In the genomic region with DNA sequence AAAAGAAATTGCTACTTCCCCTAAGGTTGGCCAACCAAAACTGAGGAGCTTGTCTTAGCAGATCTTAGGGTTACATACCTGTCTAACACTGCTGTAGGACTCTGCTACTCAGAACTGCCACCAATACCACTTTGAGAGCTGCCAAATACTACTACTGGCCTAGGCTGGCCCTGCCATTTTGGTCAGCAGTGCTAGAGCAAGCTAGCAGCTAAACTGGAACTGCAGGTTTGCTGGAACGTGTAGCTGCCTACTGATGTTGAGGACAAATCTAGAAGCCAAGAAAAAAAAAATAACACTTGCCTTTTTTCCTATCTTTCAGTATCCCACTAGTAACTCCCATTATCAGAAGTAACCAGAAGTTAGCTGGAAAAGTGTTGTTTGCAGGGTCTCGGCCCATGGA, we compare ENCODE assay signal across 20 cellular contexts.
"Had no signal": no experiment of that assay in that cellular context is flagged by ENCODE, and none has a peak within 500 bp of the region (broad histone marks: within the 10 kb centered on the region; RNA-seq: fewer than 3 reads in every experiment).

No MANE protein-coding gene starts in this region.

- H3K4me1 ChIP-seq: SJSA1 had no signal

- H3K36me3 ChIP-seq: SJSA1 had no signal

- H3K9ac ChIP-seq: KMS-11 had no signal

- DNase-seq: Kasumi-1, MM.1S, NCI-H1092 treated with DMSO at 0.1 percent for 48 hours, NCI-H1436, NCI-H1694, NCI-H187 treated with DMSO at 0.1 percent for 48 hours, NCI-H2029 treated with DMSO at 0.1 percent for 48 hours, NCI-H2171 treated with DMSO at 0.1 percent for 48 hours, NCI-H2227 treated with DMSO at 0.1 percent for 48 hours, NCI-H524, NCI-H526 treated with DMSO at 0.1 percent for 48 hours, NCI-H748 treated with DMSO at 0.1 percent for 48 hours, Right ventricle myocardium superior, RPMI8226, SIG-M5 had no signal

- H3K27ac ChIP-seq: HL-60, KMS-11, SJSA1, SK-N-MC had no signal

- H3K27me3 ChIP-seq: SJSA1 had no signal

- H3K4me3 ChIP-seq: K562, SJSA1, SK-N-MC had no signal

- H3K4me2 ChIP-seq: KMS-11 had no signal

- H3K9me3 ChIP-seq: SJSA1 had no signal
